In genomic region chr1:116266864-116267212, GRCh38 we compare ENCODE assay signal across 30 cellular contexts.
"Had no signal": no experiment of that assay in that cellular context is flagged by ENCODE, and none has a peak within 500 bp of the region (broad histone marks: within the 10 kb centered on the region; RNA-seq: fewer than 3 reads in every experiment).

No MANE protein-coding gene starts in this region.

- H3K4me1 ChIP-seq: ascending aorta had no signal

- H3K4me2 ChIP-seq: KMS-11, SK-N-SH had no signal

- H3K9ac ChIP-seq: KMS-11, SK-N-SH had no signal

- H3K27me3 ChIP-seq: ascending aorta had no signal

- ATAC-seq: activated CD4-positive, alpha-beta T cell treated with anti-CD3 and anti-CD28 coated beads for 36 hours; activated CD4-positive, CD25-positive, alpha-beta regulatory T cell treated with anti-CD3 and anti-CD28 coated beads, Interleukin-2, amount 50 U/mL, for 24 hours; activated naive CD4-positive, alpha-beta T cell treated with anti-CD3 and anti-CD28 coated beads, Interleukin-2, amount 50 U/mL, for 72 hours; activated T-cell treated with anti-CD3 and anti-CD28 coated beads, Interleukin-2, amount 50 U/mL, for 4 hours; Panc1; WTC11 had no signal

- FAIRE-seq: TTC549 had no signal

- DNase-seq: activated CD4-positive, alpha-beta memory T cell treated with anti-CD3 and anti-CD28 coated beads for 36 hours; activated CD4-positive, alpha-beta T cell treated with anti-CD3 and anti-CD28 coated beads for 36 hours; activated CD4-positive, alpha-beta T cell treated with anti-CD3 and anti-CD28 coated beads, Interleukin-2, amount 50 U/mL, for 1 hour; activated CD8-positive, alpha-beta memory T cell treated with anti-CD3 and anti-CD28 coated beads, Interleukin-2, amount 50 U/mL, for 4 hours; activated gamma-delta T cell treated with Interleukin-2 at 50 U/mL for 16 hours; activated naive CD4-positive, alpha-beta T cell treated with anti-CD3 and anti-CD28 coated beads for 36 hours; activated T-cell treated with anti-CD3 and anti-CD28 coated beads for 4 hours; activated T-cell treated with anti-CD3 and anti-CD28 coated beads, Interleukin-2, amount 50 U/mL, for 4 hours; amygdala; caudate nucleus; NCI-H1092 treated with DMSO at 0.1 percent for 48 hours; NCI-H1417; NCI-H146; NCI-H187; NCI-H2029 treated with DMSO at 0.1 percent for 48 hours; NCI-H2107; NCI-H2171; NCI-H510A; NCI-H526; NCI-H774; SHP77 treated with DMSO at 0.1 percent for 48 hours; SK-N-SH had no signal

- H3K27ac ChIP-seq: ascending aorta, SJSA1 had no signal

- H3K9me3 ChIP-seq: ascending aorta, SJSA1, SK-N-SH had no signal

- H3K4me3 ChIP-seq: ascending aorta, SJSA1 had no signal

- H3K36me3 ChIP-seq: ascending aorta, SJSA1 had no signal
